Comparison of ENCODE assay signal across 11 cellular contexts in genomic region chr11:117172678-117173421, GRCh38. TPM values are rescaled to one million over a fixed set of nuclear protein-coding genes. Genes with fewer than 3 reads are reported as not detected.
A peak's percentile ranks its signal among the peaks of the same experiment; 100 is the strongest.
DNase-seq lines count a peak whose midpoint lies in the region; ATAC-seq and TF ChIP-seq lines count a peak whose summit lies in the region.
"Had no signal": no experiment of that assay in that cellular context is flagged by ENCODE, and none has a peak within 500 bp of the region (broad histone marks: within the 10 kb centered on the region; RNA-seq: fewer than 3 reads in every experiment).

No MANE protein-coding gene starts in this region.

- BruUV-seq in Calu3 (replicated peaks; lab: Mats Ljungman, UMichigan) = no TSS peak

- H3K4me3 Mint-ChIP-seq in Calu3 (ENCODE audit: low read depth, unreplicated experiment) (no peak overlapping the region), endodermal cell (no peak overlapping the region)

- H3K4me1 Mint-ChIP-seq in Calu3 (ENCODE audit: low read depth, unreplicated experiment) (peaks cover 3% of the 10 kb centered on the region), endodermal cell (peaks cover 26% of the 10 kb centered on the region)

- H3K27ac ChIP-seq in HEK293 (ENCODE audit: extremely low read depth, low read depth, low read length) = no peak overlapping the region
- H3K27ac ChIP-seq in uterus = peak overlapping the region in 1 of 2 donors; percentile 44
- no peak overlapping the region for H3K27ac ChIP-seq in endodermal cell (ENCODE audit: low read depth, low read length)

- no peaks in the 10 kb centered on the region for H3K9me3 ChIP-seq in HEK293 (ENCODE audit: control insufficient read depth, insufficient read depth, low read depth, low read length)
- H3K9me3 ChIP-seq in uterus = no peaks in the 10 kb centered on the region
- no peaks in the 10 kb centered on the region for H3K9me3 ChIP-seq in endodermal cell (ENCODE audit: control insufficient read depth, low read length)

- POLR2A ChIA-PET in HEK293 (lab: Yijun Ruan, JAX) = interaction anchor here (0.7 kb wide), 1 partner anchor 23 kb away, joined by 3 read pairs; no protein-coding TSS in a partner anchor

- peak; percentile 40 for ATAC-seq in left ventricle myocardium superior
- no peak for ATAC-seq in HG02970 (IDR thresholded peaks at IDR 0.05; ENCODE audit: low FRiP score, unreplicated experiment)

- no peak overlapping the region for H3K27ac Mint-ChIP-seq in Calu3 (ENCODE audit: unreplicated experiment)
- no peak overlapping the region for H3K27ac Mint-ChIP-seq in endodermal cell

- H3K27me3 ChIP-seq in uterus (no peaks in the 10 kb centered on the region), endodermal cell (ENCODE audit: control insufficient read depth, insufficient read depth, low read length, poor library complexity, severe bottlenecking) (no peaks in the 10 kb centered on the region)

- intact Hi-C loops in left ventricle myocardium superior (cut with micrococcal nuclease) = no loop called here
- intact Hi-C loops in Calu3 (cut with micrococcal nuclease; ENCODE audit: unreplicated experiment) = no loop called here
- intact Hi-C loops in uterus (cut with DNase I; ENCODE audit: low total_unique reads) = no loop called here

- H3K36me3 Mint-ChIP-seq in Calu3 (ENCODE audit: insufficient read depth, unreplicated experiment) (peaks cover 26% of the 10 kb centered on the region), endodermal cell (ENCODE audit: low read depth) (peaks cover 40% of the 10 kb centered on the region)

- no peak for TF ChIP-seq POLR2A in uterus (IDR thresholded peaks at IDR 0.05)

- CTCF ChIA-PET in HEK293 (lab: Yijun Ruan, JAX) (interaction anchor here (1.1 to 3.2 kb wide), 6 partner anchors 8 to 774 kb away, joined by 3 to 15 read pairs (median 4); partner anchors contain the start of genes PCSK7 and TAGLN), Calu3 (lab: Charles Lee) (no interaction called here)

- DNase-seq in amniotic epithelial cell (ENCODE audit: low read depth) (peak; percentile 90), left ventricle myocardium superior (no peak), renal cortical epithelial cell (ENCODE audit: low read depth) (peak; percentile 79), Calu3 (no peak), uterus (no peak), endodermal cell (no peak)
- DNase-seq: DND-41, KG1, NCI-H774 had no signal

- H3K4me1 ChIP-seq in HEK293 (ENCODE audit: control insufficient read depth, insufficient read depth, low read length) (no peaks in the 10 kb centered on the region), uterus (peaks cover under 1 to 5% of the 10 kb centered on the region in 2 donors), endodermal cell (ENCODE audit: control insufficient read depth, insufficient read depth, low read length) (peaks cover 4% of the 10 kb centered on the region)

- H3K36me3 ChIP-seq in HEK293 (ENCODE audit: control insufficient read depth in 2 of 2, insufficient read depth in 1 of 2, low read length in 2 of 2) (peaks cover 15 to 34% of the 10 kb centered on the region in 2 experiments), uterus (no peaks in the 10 kb centered on the region), endodermal cell (ENCODE audit: control insufficient read depth, insufficient read depth, low read length) (peaks cover 66% of the 10 kb centered on the region)

- whole genome bisulfite sequencing in endodermal cell (ENCODE audit: insufficient coverage in 1 of 2, insufficient read length in 1 of 2), 2 experiments = 91 to 92% methylated on average over 14 of the region's 14 CpGs

- H3K9ac ChIP-seq in endodermal cell (ENCODE audit: extremely low read depth, low read length, poor library complexity, severe bottlenecking) = no peak overlapping the region

- H3K27me3 Mint-ChIP-seq in Calu3 (ENCODE audit: unreplicated experiment) (no peaks in the 10 kb centered on the region), endodermal cell (ENCODE audit: insufficient read depth) (no peaks in the 10 kb centered on the region)

- H3K4me3 ChIP-seq in HEK293 (ENCODE audit: low read depth, low read length) (no peak overlapping the region), uterus (no peak overlapping the region), endodermal cell (ENCODE audit: low read length) (no peak overlapping the region)

- H3K9me3 Mint-ChIP-seq in Calu3 (ENCODE audit: low read depth, unreplicated experiment) (no peaks in the 10 kb centered on the region), endodermal cell (no peaks in the 10 kb centered on the region)

- TF ChIP-seq CTCF in HEK293 (tag by site-specific recombination; IDR thresholded peaks at IDR 0.05) = no peak
- TF ChIP-seq CTCF in Calu3 (IDR thresholded peaks at IDR 0.05; ENCODE audit: unreplicated experiment) = no peak
- TF ChIP-seq CTCF in uterus (IDR thresholded peaks at IDR 0.05) = no peak
- no peak for TF ChIP-seq CTCF in endodermal cell (conservative IDR thresholded peaks at IDR 0.05)

TF ChIP-seq in HEK293, 187 proteins besides CTCF, POLR2A, EP300 and RAD21:
- TF ChIP-seq PRDM1 (tag by site-specific recombination; IDR thresholded peaks at IDR 0.05) = peak; percentile 76
- no peak for TF ChIP-seq ZNF157 (tag by site-specific recombination; IDR thresholded peaks at IDR 0.05)

RNA-seq across cellular contexts. Expression of gene SIDT2, which starts 5.7 kb away (rescaled TPM):
- 20.4 TPM for total RNA-seq in left ventricle myocardium superior
- total RNA-seq in renal cortical epithelial cell = 5.4 and 35.5 TPM in 2 replicates
- total RNA-seq in Calu3 (2022) = 12.2 and 15.4 TPM in 2 replicates
- 10 to 100 TPM in 3 of 4 donors, 1 to 10 TPM in 1; 6.4 to 91.3 (median 28.7) TPM for total RNA-seq in uterus
- total RNA-seq in endodermal cell = 10 to 100 TPM; 39.3 to 43.0 TPM
- polyA plus RNA-seq in endodermal cell (2013, experiment 1 of 2) = 23.7 TPM
- polyA plus RNA-seq in endodermal cell (2013, experiment 2 of 2) = 21.9 TPM

RNA-seq across cellular contexts. Expression of gene TAGLN, which starts 26.3 kb away (rescaled TPM):
- 69.5 TPM for total RNA-seq in left ventricle myocardium superior
- 68.5 and 487 TPM in 2 replicates for total RNA-seq in renal cortical epithelial cell
- 4.6 and 6.6 TPM in 2 replicates for total RNA-seq in Calu3 (2022)
- 1,000 to 10,000 TPM; 1,588 to 9,854 (median 3,936) TPM for total RNA-seq in uterus
- total RNA-seq in endodermal cell = 100 to 1,000 TPM; 228 to 412 TPM
- polyA plus RNA-seq in endodermal cell (2013, experiment 1 of 2) = 375 TPM
- polyA plus RNA-seq in endodermal cell (2013, experiment 2 of 2) = 542 TPM

RNA-seq across cellular contexts. Expression of gene PAFAH1B2, which starts 28.8 kb away (rescaled TPM):
- total RNA-seq in left ventricle myocardium superior (51.4 TPM), renal cortical epithelial cell (238 and 242 TPM in 2 replicates), Calu3 (2022) (66.7 and 74.5 TPM in 2 replicates), uterus (100 to 1,000 TPM in 3 of 4 donors, 10 to 100 TPM in 1; 62.8 to 154 (median 128) TPM), endodermal cell (100 to 1,000 TPM; 114 to 115 TPM)
- 70.0 TPM for polyA plus RNA-seq in endodermal cell (2013, experiment 1 of 2)
- polyA plus RNA-seq in endodermal cell (2013, experiment 2 of 2) = 63.5 TPM

RNA-seq across cellular contexts. Expression of gene PCSK7, which starts 59.0 kb away (rescaled TPM):
- total RNA-seq in left ventricle myocardium superior = 21.7 TPM
- total RNA-seq in renal cortical epithelial cell = 40.5 and 74.3 TPM in 2 replicates
- total RNA-seq in Calu3 (2022) = 44.3 and 49.2 TPM in 2 replicates
- 10 to 100 TPM; 23.3 to 78.9 (median 35.3) TPM for total RNA-seq in uterus
- 10 to 100 TPM; 56.5 to 58.6 TPM for total RNA-seq in endodermal cell
- 27.4 TPM for polyA plus RNA-seq in endodermal cell (2013, experiment 1 of 2)
- polyA plus RNA-seq in endodermal cell (2013, experiment 2 of 2) = 21.1 TPM

RNA-seq across cellular contexts. Expression of gene RNF214, which starts 59.6 kb away (rescaled TPM):
- 25.2 TPM for total RNA-seq in left ventricle myocardium superior
- 5.7 and 21.6 TPM in 2 replicates for total RNA-seq in renal cortical epithelial cell
- total RNA-seq in Calu3 (2022) = 19.2 and 20.0 TPM in 2 replicates
- total RNA-seq in uterus = 10 to 100 TPM in 2 of 4 donors, 1 to 10 TPM in 2; 4.4 to 38.6 (median 11.4) TPM
- total RNA-seq in endodermal cell = 10 to 100 TPM; 46.4 to 51.1 TPM
- polyA plus RNA-seq in endodermal cell (2013, experiment 1 of 2) = 35.7 TPM
- 37.2 TPM for polyA plus RNA-seq in endodermal cell (2013, experiment 2 of 2)

Comparison
In these comparisons a context has a peak if more than half of its experiments do, and no peak if none do; other contexts are left out.
1. DNase-seq: peak in amniotic epithelial cell (single experiment) and renal cortical epithelial cell (single experiment); none in left ventricle myocardium superior (single experiment), Calu3 (single experiment), uterus (0 of 2) and endodermal cell (single experiment).